ENCODE assay signal across 9 cellular contexts in genomic region chr10:5411941-5412276, GRCh38. TPM values are rescaled to one million over a fixed set of nuclear protein-coding genes. Genes with fewer than 3 reads are reported as not detected.
DNase-seq lines count a peak whose midpoint lies in the region; TF ChIP-seq lines count a peak whose summit lies in the region.
"Had no signal": no experiment of that assay in that cellular context is flagged by ENCODE, and none has a peak within 500 bp of the region (broad histone marks: within the 10 kb centered on the region; RNA-seq: fewer than 3 reads in every experiment).

No MANE protein-coding gene starts in this region.

- H3K56ac ChIP-seq in mesendoderm (ENCODE audit: low read length) = peak overlapping the region; percentile 44

- peak overlapping the region; percentile 7 for H3K9ac ChIP-seq in mesendoderm (ENCODE audit: low read length)

- H3K36me3 Mint-ChIP-seq in activated T-helper 1 cell treated with anti-CD3 and anti-CD28 coated beads, Interleukin-12 subunit alpha, Interleukin-12 subunit beta, Interleukin-2, Interleukin-4 antibody, amounts not matched to agents 30 ng/mL and 10 ng/mL and 1 ng/mL, durations not matched to agents 14 hours and 24 hours and 36 hours (ENCODE audit: low read depth) = no peaks in the 10 kb centered on the region

- H3K27ac ChIP-seq in 22Rv1 = peak overlapping the region; percentile 69
- no peak overlapping the region for H3K27ac ChIP-seq in mesendoderm (ENCODE audit: low read depth, low read length)

- H3K4me3 ChIP-seq in mesendoderm (ENCODE audit: low read length) = no peak overlapping the region

- POLR2A ChIA-PET in HEK293T (lab: Yijun Ruan, JAX) = no interaction called here

- H3K4ac ChIP-seq in mesendoderm (ENCODE audit: low read depth, low read length) = no peak overlapping the region

- DNase-seq in HEK293T (ENCODE audit: extremely low spot score) (no peak), mesendoderm (no peak), NCI-H345 treated with DMSO at 0.1 percent for 48 hours (lab: John Stamatoyannopoulos, UW; ENCODE audit: unreplicated experiment) (no peak), NCI-H1930 (lab: John Stamatoyannopoulos, UW) (no peak)
- DNase-seq in activated T-helper 1 cell treated with anti-CD3 and anti-CD28 coated beads, Interleukin-12 subunit alpha, Interleukin-12 subunit beta, Interleukin-2, Interleukin-4 antibody, amounts not matched to agents 30 ng/mL and 10 ng/mL and 1 ng/mL, durations not matched to agents 14 hours and 24 hours and 36 hours (ENCODE audit: low spot score) = no peak
- no peak for DNase-seq in stimulated activated naive CD4-positive, alpha-beta T cell (lab: John Stamatoyannopoulos, UW)
- DNase-seq in activated CD4-positive, alpha-beta T cell treated with anti-CD3 and anti-CD28 coated beads for 4 hours = no peak

- intact Hi-C loops in activated T-helper 1 cell treated with anti-CD3 and anti-CD28 coated beads, Interleukin-12 subunit alpha, Interleukin-12 subunit beta, Interleukin-2, Interleukin-4 antibody, amounts not matched to agents 30 ng/mL and 10 ng/mL and 1 ng/mL, durations not matched to agents 14 hours and 24 hours and 36 hours (cut with micrococcal nuclease) = loop anchor here (2.0 to 5.0 kb wide), 3 partner anchors 23 to 115 kb away; no protein-coding TSS in a partner anchor

- no peak overlapping the region for H2BK15ac ChIP-seq in mesendoderm (replicated peaks; ENCODE audit: low read depth)

- H2BK120ac ChIP-seq in mesendoderm (ENCODE audit: low read depth, low read length) = no peak overlapping the region

- WGBS in mesendoderm (ENCODE audit: extremely low coverage, insufficient coverage, low lambda C conversion rate) = no CpG with 5 or more reads among the region's 3 CpGs

- H3K79me1 ChIP-seq in mesendoderm (ENCODE audit: low read length) = peaks cover 6% of the 10 kb centered on the region

- no peak overlapping the region for H4K8ac ChIP-seq in mesendoderm (ENCODE audit: low read depth, low read length)

- H3K18ac ChIP-seq in mesendoderm (ENCODE audit: low read length) = no peak overlapping the region

- peak overlapping the region; percentile 86 for H3K4me3 Mint-ChIP-seq in activated T-helper 1 cell treated with anti-CD3 and anti-CD28 coated beads, Interleukin-12 subunit alpha, Interleukin-12 subunit beta, Interleukin-2, Interleukin-4 antibody, amounts not matched to agents 30 ng/mL and 10 ng/mL and 1 ng/mL, durations not matched to agents 14 hours and 24 hours and 36 hours

- H3K4me1 Mint-ChIP-seq in activated T-helper 1 cell treated with anti-CD3 and anti-CD28 coated beads, Interleukin-12 subunit alpha, Interleukin-12 subunit beta, Interleukin-2, Interleukin-4 antibody, amounts not matched to agents 30 ng/mL and 10 ng/mL and 1 ng/mL, durations not matched to agents 14 hours and 24 hours and 36 hours (ENCODE audit: low read depth) = peaks cover 5% of the 10 kb centered on the region

- H3K9me3 Mint-ChIP-seq in activated T-helper 1 cell treated with anti-CD3 and anti-CD28 coated beads, Interleukin-12 subunit alpha, Interleukin-12 subunit beta, Interleukin-2, Interleukin-4 antibody, amounts not matched to agents 30 ng/mL and 10 ng/mL and 1 ng/mL, durations not matched to agents 14 hours and 24 hours and 36 hours = no peaks in the 10 kb centered on the region

- no peak for TF ChIP-seq CTCF in 22Rv1 (IDR thresholded peaks at IDR 0.05)

- H3K27ac Mint-ChIP-seq in activated T-helper 1 cell treated with anti-CD3 and anti-CD28 coated beads, Interleukin-12 subunit alpha, Interleukin-12 subunit beta, Interleukin-2, Interleukin-4 antibody, amounts not matched to agents 30 ng/mL and 10 ng/mL and 1 ng/mL, durations not matched to agents 14 hours and 24 hours and 36 hours = peak overlapping the region; percentile 59

- no peak overlapping the region for H2BK5ac ChIP-seq in mesendoderm (ENCODE audit: low read length)

- peaks cover 6% of the 10 kb centered on the region for H3K4me1 ChIP-seq in mesendoderm (ENCODE audit: control insufficient read depth, low read depth, low read length)

- H4K5ac ChIP-seq in mesendoderm (ENCODE audit: low read length) = no peak overlapping the region

- H3K36me3 ChIP-seq in mesendoderm (ENCODE audit: control insufficient read depth, insufficient read depth, low read length) = no peaks in the 10 kb centered on the region

- no peak overlapping the region for H2AK5ac ChIP-seq in mesendoderm (ENCODE audit: low read length)

- peaks cover 35% of the 10 kb centered on the region for H3K79me2 ChIP-seq in mesendoderm (ENCODE audit: control insufficient read depth, insufficient read depth, low read length)

- H3K27me3 Mint-ChIP-seq in activated T-helper 1 cell treated with anti-CD3 and anti-CD28 coated beads, Interleukin-12 subunit alpha, Interleukin-12 subunit beta, Interleukin-2, Interleukin-4 antibody, amounts not matched to agents 30 ng/mL and 10 ng/mL and 1 ng/mL, durations not matched to agents 14 hours and 24 hours and 36 hours (ENCODE audit: insufficient read depth) = peaks cover 18% of the 10 kb centered on the region

- no peak overlapping the region for H3K23ac ChIP-seq in mesendoderm (ENCODE audit: low read length)

- no peaks in the 10 kb centered on the region for H3K27me3 ChIP-seq in mesendoderm (ENCODE audit: insufficient read depth, low read length, poor library complexity)

- H3K4me2 ChIP-seq in mesendoderm (ENCODE audit: low read length) = no peak overlapping the region

- CTCF ChIA-PET in HEK293T (lab: Yijun Ruan, JAX) = no interaction called here

TF ChIP-seq in HEK293T, 16 proteins besides CTCF, POLR2A, EP300 and RAD21:
- TF ChIP-seq CTBP1 (IDR thresholded peaks at IDR 0.05; ENCODE audit: borderline replicate concordance) (no peak), L3MBTL2 (conservative IDR thresholded peaks at IDR 0.05) (0 out of 2 replicates have a peak, but pooled peaks have one; percentile 3)
TF ChIP-seq in HEK293T: peak in this region for 1.

RNA-seq across cellular contexts. Expression of gene NET1, which starts 0.4 kb away (rescaled TPM):
- total RNA-seq in activated T-helper 1 cell treated with anti-CD3 and anti-CD28 coated beads, Interleukin-12 subunit alpha, Interleukin-12 subunit beta, Interleukin-2, Interleukin-4 antibody, amounts not matched to agents 30 ng/mL and 10 ng/mL and 1 ng/mL, durations not matched to agents 14 hours and 24 hours and 36 hours = 37.2 and 40.3 TPM in 2 replicates
- polyA plus RNA-seq in mesendoderm (2013, experiment 1 of 2) = 49.9 TPM
- 51.9 TPM for polyA plus RNA-seq in mesendoderm (2013, experiment 2 of 2)

RNA-seq across cellular contexts. Expression of gene TUBAL3, which starts 7.3 kb away (rescaled TPM):
- not detected in 2 replicates for total RNA-seq in activated T-helper 1 cell treated with anti-CD3 and anti-CD28 coated beads, Interleukin-12 subunit alpha, Interleukin-12 subunit beta, Interleukin-2, Interleukin-4 antibody, amounts not matched to agents 30 ng/mL and 10 ng/mL and 1 ng/mL, durations not matched to agents 14 hours and 24 hours and 36 hours
- polyA plus RNA-seq in mesendoderm (2013, experiment 1 of 2) = 0.06 TPM
- 0.04 TPM for polyA plus RNA-seq in mesendoderm (2013, experiment 2 of 2)
- total RNA-seq: lung microvascular endothelial cell had no signal

RNA-seq across cellular contexts. Expression of gene UCN3, which starts 47.1 kb away (rescaled TPM):
- total RNA-seq in activated T-helper 1 cell treated with anti-CD3 and anti-CD28 coated beads, Interleukin-12 subunit alpha, Interleukin-12 subunit beta, Interleukin-2, Interleukin-4 antibody, amounts not matched to agents 30 ng/mL and 10 ng/mL and 1 ng/mL, durations not matched to agents 14 hours and 24 hours and 36 hours = not detected in 2 replicates
- polyA plus RNA-seq in mesendoderm (2013, experiment 1 of 2) = not detected
- polyA plus RNA-seq in mesendoderm (2013, experiment 2 of 2) = not detected
- total RNA-seq: lung microvascular endothelial cell had no signal
